ENCODE assay signal across 32 cellular contexts in genomic region chr4:103449285-103449684, GRCh38.
"Had no signal": no experiment of that assay in that cellular context is flagged by ENCODE, and none has a peak within 500 bp of the region (broad histone marks: within the 10 kb centered on the region; RNA-seq: fewer than 3 reads in every experiment).

No MANE protein-coding gene starts in this region.

- H3K4me3 ChIP-seq: ascending aorta, MG63, PC-9 had no signal

- H3K4me2 ChIP-seq: PC-9 had no signal

- H3K4me1 Mint-ChIP-seq: activated CD4-positive, alpha-beta T cell treated with anti-CD3 and anti-CD28 coated beads for 36 hours; activated CD4-positive, alpha-beta T cell treated with anti-CD3 and anti-CD28 coated beads, Interleukin-2, amount 10 ng/mL, durations not matched to agents 7 days and 5 days; activated naive CD4-positive, alpha-beta T cell treated with anti-CD3 and anti-CD28 coated beads, Interleukin-2, amount 50 U/mL, for 24 hours; activated naive CD8-positive, alpha-beta T cell treated with anti-CD3 and anti-CD28 coated beads, Interleukin-2, amount 10 ng/mL, durations not matched to agents 7 days and 5 days; central memory CD8-positive, alpha-beta T cell had no signal

- H3K27me3 ChIP-seq: ascending aorta, MG63 had no signal

- H3K27ac Mint-ChIP-seq: activated CD4-positive, alpha-beta T cell treated with anti-CD3 and anti-CD28 coated beads for 36 hours; activated CD4-positive, alpha-beta T cell treated with anti-CD3 and anti-CD28 coated beads, Interleukin-2, amount 10 ng/mL, durations not matched to agents 7 days and 5 days; activated CD8-positive, alpha-beta T cell treated with anti-CD3 and anti-CD28 coated beads, Interleukin-2, amount 10 ng/mL, durations not matched to agents 7 days and 5 days; activated naive CD4-positive, alpha-beta T cell treated with anti-CD3 and anti-CD28 coated beads, Interleukin-2, amount 50 U/mL, for 24 hours; activated naive CD8-positive, alpha-beta T cell treated with anti-CD3 and anti-CD28 coated beads, Interleukin-2, amount 10 ng/mL, durations not matched to agents 7 days and 5 days; activated T-cell treated with anti-CD3 and anti-CD28 coated beads, Interleukin-2, amount 50 U/mL, for 24 hours; activated T-helper 2 cell treated with anti-CD3 and anti-CD28 coated beads, Interferon-gamma antibody, Interleukin-2, Interleukin-4, amounts not matched to agents 10 μg/mL and 5 μg/mL and 100 μg/mL, durations not matched to agents 14 hours and 24 hours and 36 hours had no signal

- H3K27me3 Mint-ChIP-seq: activated CD4-positive, alpha-beta T cell treated with anti-CD3 and anti-CD28 coated beads for 36 hours; activated CD4-positive, alpha-beta T cell treated with anti-CD3 and anti-CD28 coated beads, Interleukin-2, amount 10 ng/mL, durations not matched to agents 7 days and 5 days; activated naive CD4-positive, alpha-beta T cell treated with anti-CD3 and anti-CD28 coated beads, Interleukin-2, amount 50 U/mL, for 24 hours; activated naive CD8-positive, alpha-beta T cell treated with anti-CD3 and anti-CD28 coated beads, Interleukin-2, amount 10 ng/mL, durations not matched to agents 7 days and 5 days; activated T-cell treated with anti-CD3 and anti-CD28 coated beads, Interleukin-2, amount 50 U/mL, for 24 hours; central memory CD8-positive, alpha-beta T cell had no signal

- DNase-seq: activated CD4-positive, alpha-beta T cell treated with anti-CD3 and anti-CD28 coated beads for 36 hours; activated CD4-positive, alpha-beta T cell treated with anti-CD3 and anti-CD28 coated beads, Interleukin-2, amount 10 ng/mL, durations not matched to agents 7 days and 5 days; activated CD4-positive, alpha-beta T cell treated with anti-CD3 and anti-CD28 coated beads, Interleukin-2, amount 50 U/mL, for 48 hours; activated CD8-positive, alpha-beta T cell treated with anti-CD3 and anti-CD28 coated beads, Interleukin-2, amount 10 ng/mL, durations not matched to agents 7 days and 5 days; activated gamma-delta T cell; activated naive CD4-positive, alpha-beta T cell treated with Interleukin-2 at 50 U/mL for 16 hours; activated naive CD8-positive, alpha-beta T cell treated with anti-CD3 and anti-CD28 coated beads, Interleukin-2, amount 10 ng/mL, durations not matched to agents 7 days and 5 days; activated T-cell treated with anti-CD3 and anti-CD28 coated beads, Interleukin-2, amount 50 U/mL, for 24 hours; amygdala; Kasumi-1; KG1; MG63; NCI-H1048; NCI-H1105 treated with DMSO at 0.1 percent for 48 hours; NCI-H1436 treated with DMSO at 0.1 percent for 48 hours; NCI-H1694 treated with DMSO at 0.1 percent for 48 hours; NCI-H2029; NCI-H345; NCI-H524 treated with DMSO at 0.1 percent for 48 hours; NCI-H748 treated with DMSO at 0.1 percent for 48 hours; NK-92 treated with Interleukin-12 subunit alpha and Interleukin-12 subunit beta, amount 100 ng/mL, for 24 hours; PC-9; Right ventricle myocardium superior; T1000 had no signal

- ATAC-seq: activated CD4-positive, alpha-beta T cell treated with anti-CD3 and anti-CD28 coated beads for 36 hours; activated CD4-positive, CD25-positive, alpha-beta regulatory T cell treated with anti-CD3 and anti-CD28 coated beads, Interleukin-2, amount 50 U/mL, for 24 hours; activated CD8-positive, alpha-beta T cell treated with anti-CD3 and anti-CD28 coated beads, Interleukin-2, amount 10 ng/mL, durations not matched to agents 7 days and 5 days had no signal

- H3K27ac ChIP-seq: ascending aorta, PC-9, RWPE1 had no signal

- FAIRE-seq: RCC 7860, TTC549 had no signal

- H3K9me3 ChIP-seq: ascending aorta, MG63 had no signal

- H3K4me3 Mint-ChIP-seq: activated CD4-positive, alpha-beta T cell treated with anti-CD3 and anti-CD28 coated beads for 36 hours; activated CD4-positive, alpha-beta T cell treated with anti-CD3 and anti-CD28 coated beads, Interleukin-2, amount 10 ng/mL, durations not matched to agents 7 days and 5 days; activated CD8-positive, alpha-beta T cell treated with anti-CD3 and anti-CD28 coated beads, Interleukin-2, amount 10 ng/mL, durations not matched to agents 7 days and 5 days; activated naive CD4-positive, alpha-beta T cell treated with anti-CD3 and anti-CD28 coated beads, Interleukin-2, amount 50 U/mL, for 24 hours; activated naive CD8-positive, alpha-beta T cell treated with anti-CD3 and anti-CD28 coated beads, Interleukin-2, amount 10 ng/mL, durations not matched to agents 7 days and 5 days; activated T-cell treated with anti-CD3 and anti-CD28 coated beads, Interleukin-2, amount 50 U/mL, for 24 hours; central memory CD8-positive, alpha-beta T cell had no signal

- H3K9me3 Mint-ChIP-seq: activated CD4-positive, alpha-beta T cell treated with anti-CD3 and anti-CD28 coated beads, Interleukin-2, amount 10 ng/mL, durations not matched to agents 7 days and 5 days; activated naive CD4-positive, alpha-beta T cell treated with anti-CD3 and anti-CD28 coated beads, Interleukin-2, amount 50 U/mL, for 24 hours; activated naive CD8-positive, alpha-beta T cell treated with anti-CD3 and anti-CD28 coated beads, Interleukin-2, amount 10 ng/mL, durations not matched to agents 7 days and 5 days; activated T-cell treated with anti-CD3 and anti-CD28 coated beads, Interleukin-2, amount 50 U/mL, for 24 hours; activated T-helper 2 cell treated with anti-CD3 and anti-CD28 coated beads, Interferon-gamma antibody, Interleukin-2, Interleukin-4, amounts not matched to agents 10 μg/mL and 5 μg/mL and 100 μg/mL, durations not matched to agents 14 hours and 24 hours and 36 hours had no signal

- H3K36me3 Mint-ChIP-seq: activated naive CD4-positive, alpha-beta T cell treated with anti-CD3 and anti-CD28 coated beads, Interleukin-2, amount 50 U/mL, for 24 hours; activated naive CD8-positive, alpha-beta T cell treated with anti-CD3 and anti-CD28 coated beads, Interleukin-2, amount 10 ng/mL, durations not matched to agents 7 days and 5 days had no signal

- H3K36me3 ChIP-seq: ascending aorta, MG63 had no signal

- H3K4me1 ChIP-seq: ascending aorta had no signal

- H2AFZ ChIP-seq: PC-9 had no signal
